8 cellular contexts compared by ENCODE assay signal in genomic region chr16:4183258-4184037, GRCh38. TPM values are rescaled to one million over a fixed set of nuclear protein-coding genes. Genes with fewer than 3 reads are reported as not detected.
DNase-seq lines count a peak whose midpoint lies in the region; FAIRE-seq and TF ChIP-seq lines count a peak whose summit lies in the region.

No MANE protein-coding gene starts in this region.

- no peak for TF ChIP-seq POLR2A in endothelial cell of umbilical vein (IDR thresholded peaks at IDR 0.05; ENCODE audit: low read depth, low read length)

- H3K4me2 ChIP-seq in endothelial cell of umbilical vein (ENCODE audit: insufficient read depth, low read length), result peak overlapping the region; percentile 87

- no peaks in the 10 kb centered on the region for H3K9me3 ChIP-seq in NT2/D1 (ENCODE audit: insufficient read depth, low read length)
- H3K9me3 ChIP-seq in endothelial cell of umbilical vein (replicated peaks; ENCODE audit: control insufficient read depth, insufficient read depth, low read length), result no peaks in the 10 kb centered on the region

- POLR2A ChIA-PET in endothelial cell of umbilical vein (lab: Charles Lee), result interaction anchor here (1.1 kb wide), 1 partner anchor 10 kb away, joined by 6 read pairs; no protein-coding TSS in a partner anchor

- no peaks in the 10 kb centered on the region for H3K9me1 ChIP-seq in endothelial cell of umbilical vein (replicated peaks; ENCODE audit: control insufficient read depth, extremely low read depth, insufficient read depth, low read length)

- H3K4me1 ChIP-seq in NT2/D1 (ENCODE audit: insufficient read depth, insufficient read length) (peaks cover 7% of the 10 kb centered on the region), endothelial cell of umbilical vein (ENCODE audit: control insufficient read depth, extremely low read depth, insufficient read depth, low read length) (peaks cover 4% of the 10 kb centered on the region)

- peak; percentile 94 for FAIRE-seq in endothelial cell of umbilical vein (lab: Jason Lieb, UNC)

- H3K9ac ChIP-seq in NT2/D1 (ENCODE audit: insufficient read length, low read depth) (peak overlapping the region; percentile 93), endothelial cell of umbilical vein (replicated peaks; ENCODE audit: extremely low read depth, insufficient read depth, low read length) (peak overlapping the region; percentile 57)

- TF ChIP-seq CTCF in GM20000 (IDR thresholded peaks at IDR 0.05; ENCODE audit: extremely low read depth, missing control alignments) (no peak), endothelial cell of umbilical vein (IDR thresholded peaks at IDR 0.05; ENCODE audit: extremely low read depth in 1 of 2, insufficient read depth in 1 of 2, low read depth in 1 of 2, low read length in 2 of 2) (no peak)

- dilution Hi-C loops in endothelial cell of umbilical vein (cut with MboI; ENCODE audit: extremely low pct_ligation_motif_present, low sequenced_read_pairs), result no loop called here

- H3K79me2 ChIP-seq in endothelial cell of umbilical vein (ENCODE audit: control insufficient read depth, insufficient read depth, low read length), result no peaks in the 10 kb centered on the region

- CTCF ChIA-PET in endothelial cell of umbilical vein (lab: Charles Lee), result interaction anchor here (0.7 to 1.1 kb wide), 7 partner anchors 9 to 219 kb away, joined by 3 to 6 read pairs (median 3); no protein-coding TSS in a partner anchor

- no peaks in the 10 kb centered on the region for H3K27me3 ChIP-seq in NT2/D1 (ENCODE audit: insufficient read depth, insufficient read length)
- no peaks in the 10 kb centered on the region for H3K27me3 ChIP-seq in endothelial cell of umbilical vein (ENCODE audit: control insufficient read depth in 2 of 2, insufficient read depth in 2 of 2, low read length in 2 of 2)

- no TSS peak for BruUV-seq in endothelial cell of umbilical vein (replicated peaks; lab: Mats Ljungman, UMichigan)

- no peaks in the 10 kb centered on the region for H4K20me1 ChIP-seq in endothelial cell of umbilical vein (replicated peaks; ENCODE audit: control insufficient read depth, extremely low read depth, insufficient read depth, low read length)

- intact Hi-C loops in endothelial cell of umbilical vein (cut with micrococcal nuclease), result loop anchor here (1.0 to 5.0 kb wide), 2 partner anchors 66 to 70 kb away; partner anchors contain the start of gene ADCY9

- DNase-seq in COLO668 (lab: John Stamatoyannopoulos, UW; ENCODE audit: unreplicated experiment), result peak; percentile 96
- DNase-seq in GM20000 (ENCODE audit: low spot score), result peak; percentile 100
- peak; percentile 93 for DNase-seq in HT-29 (ENCODE audit: low spot score)
- DNase-seq in NT2/D1 (ENCODE audit: low read depth, low spot score), result peak; percentile 91
- peak; percentile 99 for DNase-seq in activated CD8-positive, alpha-beta memory T cell treated with anti-CD3 and anti-CD28 coated beads, Interleukin-2, amount 50 U/mL, for 48 hours
- DNase-seq in endothelial cell of umbilical vein (ENCODE audit: low read depth, low spot score), result peak; percentile 96
- DNase-seq in midbrain (lab: John Stamatoyannopoulos, UW), result peak; percentile 92
- peak; percentile 91 to 95 for DNase-seq in stimulated activated CD8-positive, alpha-beta memory T cell treated with anti-CD3 and anti-CD28 coated beads, Interleukin-15, amount 100 ng/mL, for 48 hours (ENCODE audit: low read depth in 2 of 2)

- peak overlapping the region; percentile 62 for H3K27ac ChIP-seq in endothelial cell of umbilical vein (ENCODE audit: insufficient read depth, low read depth, low read length)

- H2AFZ ChIP-seq in endothelial cell of umbilical vein (ENCODE audit: low read depth, low read length), result peak overlapping the region; percentile 98

- H3K4me3 ChIP-seq in NT2/D1 (ENCODE audit: insufficient read length, low read depth) (peak overlapping the region; percentile 86), endothelial cell of umbilical vein (replicated peaks in 1 of 3; ENCODE audit: insufficient read depth in 1 of 3, low read depth in 1 of 3, low read length in 3 of 3) (peak overlapping the region; percentile 35 to 63 (median 55))

- H3K36me3 ChIP-seq in NT2/D1 (ENCODE audit: insufficient read depth, insufficient read length, low read length) (no peaks in the 10 kb centered on the region), endothelial cell of umbilical vein (ENCODE audit: control insufficient read depth in 2 of 2, extremely low read depth in 1 of 2, insufficient read depth in 2 of 2, low read length in 2 of 2) (no peaks in the 10 kb centered on the region)

TF ChIP-seq in endothelial cell of umbilical vein, 7 proteins besides CTCF, POLR2A, EP300 and RAD21:
- TF ChIP-seq, protein P1, sequence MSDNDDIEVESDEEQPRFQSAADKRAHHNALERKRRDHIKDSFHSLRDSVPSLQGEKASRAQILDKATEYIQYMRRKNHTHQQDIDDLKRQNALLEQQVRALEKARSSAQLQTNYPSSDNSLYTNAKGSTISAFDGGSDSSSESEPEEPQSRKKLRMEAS (IDR thresholded peaks at IDR 0.05; ENCODE audit: insufficient read depth, insufficient read length), result peak; percentile 8
- TF ChIP-seq POLR2AphosphoS5 (IDR thresholded peaks at IDR 0.05; ENCODE audit: insufficient read depth, low read depth, low read length) (peak; percentile 82), JUN (IDR thresholded peaks at IDR 0.05; ENCODE audit: borderline replicate concordance, insufficient read depth, insufficient read length, low read depth) (no peak)

RNA-seq across cellular contexts. Expression of gene SRL, which starts 58.4 kb away (rescaled TPM):
- 0.03 TPM in 1 of 2 replicates, not detected in the other for total RNA-seq in HT-29 (2014; rRNA removed; shearing (Covaris generic))
- 0.14 and 0.29 TPM in 2 replicates for total RNA-seq in endothelial cell of umbilical vein
- polyA plus RNA-seq in endothelial cell of umbilical vein, result 0.21 and 0.27 TPM in 2 replicates
- polyA plus RNA-seq in endothelial cell of umbilical vein (2011; cell fraction: cytosol; rRNA removed), result 0.20 and 0.22 TPM in 2 replicates
- polyA plus RNA-seq in endothelial cell of umbilical vein (2011; cell fraction: nucleus; rRNA removed), result 0.14 and 0.17 TPM in 2 replicates
- 0.12 and 0.15 TPM in 2 replicates for polyA plus RNA-seq in endothelial cell of umbilical vein (2012)
- polyA minus RNA-seq in endothelial cell of umbilical vein, result 0.10 and 0.49 TPM in 2 replicates
- not detected for polyA minus RNA-seq in endothelial cell of umbilical vein (2011; cell fraction: cytosol; rRNA and poly(A)+ RNA removed)
- polyA minus RNA-seq in endothelial cell of umbilical vein (2011; cell fraction: nucleus; rRNA and poly(A)+ RNA removed), result 0.10 and 0.19 TPM in 2 replicates

Comparison
In these comparisons a context has a peak if more than half of its experiments do, and no peak if none do; other contexts are left out.
1. Peak in every context shown above with its lines: DNase-seq, H3K4me3 ChIP-seq and H3K27ac ChIP-seq.